16 cellular contexts compared by ENCODE assay signal in the genomic region with DNA sequence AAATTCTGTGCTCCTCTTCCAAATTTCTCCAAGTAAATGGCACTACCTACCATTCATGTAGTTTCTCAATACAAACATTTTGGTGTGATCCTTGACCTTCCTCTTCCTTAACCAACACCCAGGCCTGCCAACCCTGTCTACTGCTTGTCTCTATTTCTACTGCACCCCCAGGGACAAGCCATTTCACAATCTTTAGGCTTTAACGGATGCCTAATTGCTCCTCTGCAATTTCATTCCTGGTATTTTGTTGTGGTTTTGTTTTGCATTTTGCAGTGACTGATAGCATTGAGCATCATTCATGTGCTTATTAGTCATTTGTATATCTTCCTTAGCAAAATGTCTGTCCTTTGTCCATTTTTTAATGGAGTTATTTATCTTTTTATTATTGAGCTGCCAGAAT. TPM values are rescaled to one million over a fixed set of nuclear protein-coding genes. Genes with fewer than 3 reads are reported as not detected.
A peak's percentile ranks its signal among the peaks of the same experiment; 100 is the strongest.
DNase-seq lines count a peak whose midpoint lies in the region; ATAC-seq, FAIRE-seq and TF ChIP-seq lines count a peak whose summit lies in the region.
"Had no signal": no experiment of that assay in that cellular context is flagged by ENCODE, and none has a peak within 500 bp of the region (broad histone marks: within the 10 kb centered on the region; RNA-seq: fewer than 3 reads in every experiment).

No MANE protein-coding gene starts in this region.

- H3K27me3 Mint-ChIP-seq in T-helper 2 cell treated with Interferon-gamma antibody and Interleukin-4, amounts not matched to agents 5 μg/mL and 100 μg/mL, for 36 hours (ENCODE audit: low read depth) = peaks cover 9% of the 10 kb centered on the region

- no peaks in the 10 kb centered on the region for H3K9me3 Mint-ChIP-seq in T-helper 2 cell treated with Interferon-gamma antibody and Interleukin-4, amounts not matched to agents 5 μg/mL and 100 μg/mL, for 36 hours
- H3K9me3 Mint-ChIP-seq: effector memory CD8-positive, alpha-beta T cell had no signal

- H3K36me3 Mint-ChIP-seq in T-helper 2 cell treated with Interferon-gamma antibody and Interleukin-4, amounts not matched to agents 5 μg/mL and 100 μg/mL, for 36 hours (ENCODE audit: low read depth) = no peaks in the 10 kb centered on the region

- no peak for ATAC-seq in GM21360 (IDR thresholded peaks at IDR 0.05; ENCODE audit: unreplicated experiment)
- ATAC-seq: effector memory CD8-positive, alpha-beta T cell; Panc1 had no signal

- no peak overlapping the region for H3K4me3 Mint-ChIP-seq in T-helper 2 cell treated with Interferon-gamma antibody and Interleukin-4, amounts not matched to agents 5 μg/mL and 100 μg/mL, for 36 hours
- H3K4me3 Mint-ChIP-seq: effector memory CD8-positive, alpha-beta T cell had no signal

- FAIRE-seq in H54 (lab: Jason Lieb, UNC) = peak; percentile 6

- no peak for TF ChIP-seq POLR2A in H54 (IDR thresholded peaks at IDR 0.05; ENCODE audit: low read depth, low read length)

- TF ChIP-seq CTCF in fibroblast of pulmonary artery (IDR thresholded peaks at IDR 0.05; ENCODE audit: low read length, missing control alignments) = no peak

- H3K27ac Mint-ChIP-seq in T-helper 2 cell treated with Interferon-gamma antibody and Interleukin-4, amounts not matched to agents 5 μg/mL and 100 μg/mL, for 36 hours = no peak overlapping the region
- H3K27ac Mint-ChIP-seq: effector memory CD8-positive, alpha-beta T cell had no signal

- DNase-seq in A172 (ENCODE audit: low spot score) (peak; percentile 59), H54 (ENCODE audit: insufficient read length, low spot score) (no peak), SKM-1 (lab: John Stamatoyannopoulos, UW; ENCODE audit: unreplicated experiment) (peak; percentile 15), fibroblast of pulmonary artery (ENCODE audit: low read depth) (peak; percentile 81), 8988T (no peak), GDM1 (lab: John Stamatoyannopoulos, UW) (no peak)
- DNase-seq in T-helper 2 cell treated with Interferon-gamma antibody and Interleukin-4, amounts not matched to agents 5 μg/mL and 100 μg/mL, for 36 hours (ENCODE audit: low spot score) = no peak
- DNase-seq: activated CD8-positive, alpha-beta memory T cell treated with anti-CD3 and anti-CD28 coated beads, Interleukin-2, amount 50 U/mL, for 4 hours; BE2C; effector memory CD8-positive, alpha-beta T cell; KG1; NCI-H2171; stimulated activated CD4-positive, alpha-beta T cell treated with anti-CD3 and anti-CD28 coated beads, Interleukin-2, amount 100 ng/mL, for 24 hours had no signal

- no peaks in the 10 kb centered on the region for H3K4me1 Mint-ChIP-seq in T-helper 2 cell treated with Interferon-gamma antibody and Interleukin-4, amounts not matched to agents 5 μg/mL and 100 μg/mL, for 36 hours (ENCODE audit: low read depth)

- H3K4me3 ChIP-seq in fibroblast of pulmonary artery (replicated peaks; ENCODE audit: low read depth, low read length) = no peak overlapping the region
- H3K4me3 ChIP-seq: vagina had no signal

RNA-seq across cellular contexts. Expression of a gene that starts 10.0 kb away (rescaled TPM):
- total RNA-seq in A172 (2014; rRNA removed; shearing (Covaris generic)) = 1.9 and 2.2 TPM in 2 replicates

Comparison
In these comparisons a context has a peak if more than half of its experiments do, and no peak if none do; other contexts are left out.
1. DNase-seq: peak in A172 (single experiment), SKM-1 (single experiment) and fibroblast of pulmonary artery (single experiment); none in H54 (single experiment), T-helper 2 cell treated with Interferon-gamma antibody and Interleukin-4, amounts not matched to agents 5 μg/mL and 100 μg/mL, for 36 hours (single experiment), 8988T (single experiment) and GDM1 (single experiment).